ENCODE assay signal across 8 cellular contexts in genomic region chr5:119355636-119356383, GRCh38. TPM values are rescaled to one million over a fixed set of nuclear protein-coding genes. Genes with fewer than 3 reads are reported as not detected.
DNase-seq lines count a peak whose midpoint lies in the region; ATAC-seq and TF ChIP-seq lines count a peak whose summit lies in the region.

Gene TNFAIP8, plus strand, starts transcription at chr5:119356019. Its CDS starts 72 bp downstream, at chr5:119356091.

- no peaks in the 10 kb centered on the region for H3K9me3 ChIP-seq in WERI-Rb-1 (ENCODE audit: severe bottlenecking)

- no peak for TF ChIP-seq CTCF in chondrocyte (IDR thresholded peaks at IDR 0.05)
- no peak for TF ChIP-seq CTCF in WERI-Rb-1 (IDR thresholded peaks at IDR 0.05; ENCODE audit: low read depth, low read length)

- H3K27me3 ChIP-seq in layer of hippocampus (ENCODE audit: control insufficient read depth, insufficient read depth, low read length) (no peaks in the 10 kb centered on the region), WERI-Rb-1 (ENCODE audit: insufficient read depth, low read depth, severe bottlenecking) (no peaks in the 10 kb centered on the region)

- DNase-seq in Ammon's horn (ENCODE audit: low spot score) (peak; percentile 30), chondrocyte (ENCODE audit: low spot score) (no peak), WERI-Rb-1 (no peak)
- peak; percentile 13 to 60 (median 32) for DNase-seq in activated CD4-positive, CD25-positive, alpha-beta regulatory T cell (lab: John Stamatoyannopoulos, UW)
- DNase-seq in stimulated activated CD4-positive, alpha-beta T cell treated with anti-CD3 and anti-CD28 coated beads, Interleukin-1b, Interleukin-23, amount 100 ng/mL, for 24 hours (ENCODE audit: low read depth in 4 of 4, low spot score in 1 of 4) = peak; percentile 57 to 84 (median 68)

- no peaks in the 10 kb centered on the region for H3K36me3 Mint-ChIP-seq in chondrocyte (ENCODE audit: low read depth)

- no peak within 1 kb of the TSS for H3K4me3 ChIP-seq in WERI-Rb-1 (ENCODE audit: low read depth, low read length)

- H3K9me3 Mint-ChIP-seq in chondrocyte (ENCODE audit: low read depth) = no peaks in the 10 kb centered on the region

- H3K27ac ChIP-seq in layer of hippocampus (ENCODE audit: low read depth, low read length) (peak within 1 kb of the TSS; percentile 12), WERI-Rb-1 (no peak within 1 kb of the TSS)

- H3K27ac Mint-ChIP-seq in chondrocyte (ENCODE audit: unreplicated experiment) = peak within 1 kb of the TSS; percentile 97

- H3K4me1 Mint-ChIP-seq in chondrocyte (ENCODE audit: low read depth) = peaks cover 44% of the 10 kb centered on the region

- ATAC-seq in GM19438 (IDR thresholded peaks at IDR 0.05; ENCODE audit: low read depth, unreplicated experiment) = peak; percentile 34
- peak; percentile 42 for ATAC-seq in HG03521 (IDR thresholded peaks at IDR 0.05; ENCODE audit: unreplicated experiment)

- H3K27me3 Mint-ChIP-seq in chondrocyte (ENCODE audit: low read depth) = no peaks in the 10 kb centered on the region

- H3K36me3 ChIP-seq in WERI-Rb-1 = 0 out of 2 replicates have a peak, but pooled peaks cover 3% of the 10 kb centered on the region

- peak within 1 kb of the TSS; percentile 97 for H3K4me3 Mint-ChIP-seq in chondrocyte (ENCODE audit: unreplicated experiment)

RNA-seq across cellular contexts. Expression of gene TNFAIP8, which starts in this region (rescaled TPM):
- total RNA-seq in chondrocyte = 15.0 to 22.3 TPM (median 19.5 TPM) in 3 replicates

Comparison
In these comparisons a context has a peak if more than half of its experiments do, and no peak if none do; other contexts are left out.
1. DNase-seq: peak in Ammon's horn (single experiment), activated CD4-positive, CD25-positive, alpha-beta regulatory T cell (4 of 4) and stimulated activated CD4-positive, alpha-beta T cell treated with anti-CD3 and anti-CD28 coated beads, Interleukin-1b, Interleukin-23, amount 100 ng/mL, for 24 hours (4 of 4); none in chondrocyte (single experiment) and WERI-Rb-1 (single experiment).